In genomic region chr6:145036848-145037567, GRCh38 we compare ENCODE assay signal across 17 cellular contexts.
DNase-seq lines count a peak whose midpoint lies in the region; ATAC-seq, FAIRE-seq and TF ChIP-seq lines count a peak whose summit lies in the region.
"Had no signal": no experiment of that assay in that cellular context is flagged by ENCODE, and none has a peak within 500 bp of the region (broad histone marks: within the 10 kb centered on the region; RNA-seq: fewer than 3 reads in every experiment).

No MANE protein-coding gene starts in this region.

- H3K4me1 Mint-ChIP-seq in type B pancreatic cell (ENCODE audit: unreplicated experiment): no peaks in the 10 kb centered on the region
- H3K4me1 Mint-ChIP-seq: H9 had no signal

- H3K27me3 ChIP-seq in adrenal gland: no peaks in the 10 kb centered on the region
- H3K27me3 ChIP-seq: esophagus muscularis mucosa had no signal

- TF ChIP-seq POLR2A in A549 (IDR thresholded peaks at IDR 0.05; ENCODE audit: low read length) (no peak), adrenal gland (IDR thresholded peaks at IDR 0.05) (no peak)

- 60% methylated on average over 3 of the region's 3 CpGs for WGBS in A549 (ENCODE audit: missing lambda C conversion rate)
- 57 to 72% (median 67%) methylated on average over 3 of the region's 3 CpGs for WGBS in adrenal gland, 4 donors

- H3K9me3 ChIP-seq in A549 (no peaks in the 10 kb centered on the region), adrenal gland (replicated peaks in 1 of 3) (no peaks in the 10 kb centered on the region)
- H3K9me3 ChIP-seq: esophagus muscularis mucosa had no signal

- no peaks in the 10 kb centered on the region for H3K36me3 Mint-ChIP-seq in type B pancreatic cell

- CTCF ChIA-PET in A549 (lab: Yijun Ruan, JAX): no interaction called here

- no peaks in the 10 kb centered on the region for H3K9me3 Mint-ChIP-seq in type B pancreatic cell

- H3K4me3 Mint-ChIP-seq in type B pancreatic cell: no peak overlapping the region
- H3K4me3 Mint-ChIP-seq: H9 had no signal

- DNase-seq in A549 (ENCODE audit: low read depth in 1 of 2, low spot score in 1 of 2) (no peak), HCEC 1CT (peak; percentile 11), adrenal gland (peak in 5 of 7 donors; percentile 5 to 62 (median 26)), fibroblast of the aortic adventitia (ENCODE audit: low read depth) (peak; percentile 57), islet precursor cell (no peak), epidermal melanocyte (ENCODE audit: insufficient read length, low spot score) (no peak), type B pancreatic cell (ENCODE audit: extremely low spot score, unreplicated experiment) (no peak)
- DNase-seq: activated effector memory CD4-positive, alpha-beta T cell treated with anti-CD3 and anti-CD28 coated beads, Interleukin-2, amount 50 U/mL, for 16 hours; H9; hippocampal formation; MM.1S; SIG-M5; stimulated activated CD4-positive, alpha-beta T cell treated with anti-CD3 and anti-CD28 coated beads, Interleukin-4, amount 100 ng/mL, for 4 hours had no signal

- H3K27ac Mint-ChIP-seq in type B pancreatic cell: no peak overlapping the region
- H3K27ac Mint-ChIP-seq: H9 had no signal

- H3K27ac ChIP-seq in A549 (no peak overlapping the region), adrenal gland (no peak overlapping the region)
- H3K27ac ChIP-seq: coronary artery, esophagus muscularis mucosa had no signal

- ATAC-seq in A549 (no peak), HG03520 (IDR thresholded peaks at IDR 0.05; ENCODE audit: unreplicated experiment) (no peak)

- no peak overlapping the region for H3K4me2 ChIP-seq in A549

- no peak for TF ChIP-seq RAD21 in A549 (conservative IDR thresholded peaks at IDR 0.05 in 1 of 2, IDR thresholded peaks at IDR 0.05 in 1 of 2)

- H3K4me3 ChIP-seq in A549 (no peak overlapping the region), adrenal gland (no peak overlapping the region), fibroblast of the aortic adventitia (ENCODE audit: low read depth, low read length) (no peak overlapping the region)
- H3K4me3 ChIP-seq: coronary artery, esophagus muscularis mucosa had no signal

- FAIRE-seq in A549 (lab: Jason Lieb, UNC): no peak
- FAIRE-seq: D721Med had no signal

- TF ChIP-seq CTCF in A549 (IDR thresholded peaks at IDR 0.05): no peak
- TF ChIP-seq CTCF in adrenal gland (IDR thresholded peaks at IDR 0.05): no peak
- no peak for TF ChIP-seq CTCF in fibroblast of the aortic adventitia (IDR thresholded peaks at IDR 0.05; ENCODE audit: insufficient read depth, low read length)
- TF ChIP-seq CTCF in type B pancreatic cell (conservative IDR thresholded peaks at IDR 0.05): no peak

- POLR2A ChIA-PET in A549 (lab: Yijun Ruan, JAX): no interaction called here

- H3K36me3 ChIP-seq in adrenal gland (replicated peaks in 1 of 2): no peaks in the 10 kb centered on the region
- H3K36me3 ChIP-seq: esophagus muscularis mucosa had no signal

- H3K27me3 Mint-ChIP-seq in type B pancreatic cell: peaks cover 13% of the 10 kb centered on the region

- intact Hi-C loops in adrenal gland (cut with DNase I): no loop called here

- no peak for TF ChIP-seq EP300 in A549 (IDR thresholded peaks at IDR 0.05)

- H3K4me1 ChIP-seq in A549 (no peaks in the 10 kb centered on the region), adrenal gland (replicated peaks in 1 of 2) (no peaks in the 10 kb centered on the region)

TF ChIP-seq in A549, 52 proteins besides CTCF, POLR2A, EP300 and RAD21:
- TF ChIP-seq HMGXB4 (CRISPR knock-in tag; IDR thresholded peaks at IDR 0.05; ENCODE audit: borderline replicate concordance): no peak
- no peak for TF ChIP-seq CBX2 (IDR thresholded peaks at IDR 0.05; ENCODE audit: borderline replicate concordance, low read depth)
- no peak for TF ChIP-seq CHD4 (IDR thresholded peaks at IDR 0.05; ENCODE audit: borderline replicate concordance)
- peak; percentile 89 for TF ChIP-seq MAFK (IDR thresholded peaks at IDR 0.05; ENCODE audit: partially characterized antibody)

Comparison
In these comparisons a context has a peak if more than half of its experiments do, and no peak if none do; other contexts are left out.
1. DNase-seq: peak in HCEC 1CT (single experiment), adrenal gland (5 of 7) and fibroblast of the aortic adventitia (single experiment); none in A549 (0 of 2), islet precursor cell (single experiment), epidermal melanocyte (single experiment) and type B pancreatic cell (single experiment).